ENCODE assay signal across 23 cellular contexts in genomic region chr3:139157161-139157932, GRCh38.
"Had no signal": no experiment of that assay in that cellular context is flagged by ENCODE, and none has a peak within 500 bp of the region (broad histone marks: within the 10 kb centered on the region; RNA-seq: fewer than 3 reads in every experiment).

No MANE protein-coding gene starts in this region.

- ATAC-seq: activated naive CD4-positive, alpha-beta T cell treated with anti-CD3 and anti-CD28 coated beads, Interleukin-2, amount 50 U/mL, for 72 hours; activated T-helper 17 cell treated with anti-CD3 and anti-CD28 coated beads, Interleukin-2, amount 50 U/mL, for 72 hours; foreskin keratinocyte; natural killer cell; sciatic nerve; stimulated activated naive B cell treated with anti-CD40 and anti-IgM and Interleukin-4, amounts not matched to agents 10 μg/mL and 1 μg/mL and 100 μg/mL, for 72 hours had no signal

- H3K27ac ChIP-seq: ascending aorta, brain microvascular endothelial cell, foreskin keratinocyte, testis, vagina, VCaP had no signal

- FAIRE-seq: islet of Langerhans, small intestine had no signal

- H3K4me3 ChIP-seq: ascending aorta, testis, vagina had no signal

- H3K27me3 ChIP-seq: ascending aorta, brain microvascular endothelial cell, testis, vagina had no signal

- H3K4me1 ChIP-seq: ascending aorta, foreskin keratinocyte, testis, vagina had no signal

- H3K36me3 ChIP-seq: ascending aorta, brain microvascular endothelial cell, vagina had no signal

- H3K9me3 ChIP-seq: ascending aorta, testis, vagina had no signal

- DNase-seq: activated CD4-positive, alpha-beta T cell treated with anti-CD3 and anti-CD28 coated beads for 1 hour; activated CD4-positive, alpha-beta T cell treated with anti-CD3 and anti-CD28 coated beads, Interleukin-2, amount 50 U/mL, for 1 hour; activated T-cell treated with anti-CD3 and anti-CD28 coated beads, Interleukin-2, amount 50 U/mL, for 1 hour; brain microvascular endothelial cell; central memory CD4-positive, alpha-beta T cell; effector memory CD4-positive, alpha-beta T cell; foreskin keratinocyte; glutamatergic neuron; hypothalamus; midbrain; natural killer cell; small intestine; stimulated activated CD4-positive, alpha-beta T cell treated with anti-CD3 and anti-CD28 coated beads, Interleukin-2, amount 100 ng/mL, for 24 hours; stimulated activated naive B cell treated with anti-CD40 and anti-IgM and Interleukin-4, amounts not matched to agents 10 μg/mL and 1 μg/mL and 100 μg/mL, for 72 hours; testis; trophoblast cell had no signal
